ENCODE assay signal across 23 cellular contexts in genomic region chr11:75307058-75307457, GRCh38. TPM values are rescaled to one million over a fixed set of nuclear protein-coding genes. Genes with fewer than 3 reads are reported as not detected.
DNase-seq lines count a peak whose midpoint lies in the region; ATAC-seq and TF ChIP-seq lines count a peak whose summit lies in the region.
"Had no signal": no experiment of that assay in that cellular context is flagged by ENCODE, and none has a peak within 500 bp of the region (broad histone marks: within the 10 kb centered on the region; RNA-seq: fewer than 3 reads in every experiment).

No MANE protein-coding gene starts in this region.

- ATAC-seq in Right ventricle myocardium superior (ENCODE audit: poor library complexity) (no peak), Right ventricle myocardium inferior (no peak)

- H3K9me3 ChIP-seq in muscle layer of duodenum (ENCODE audit: control insufficient read depth in 1 of 2, low read length in 2 of 2) = no peaks in the 10 kb centered on the region
- H3K9me3 ChIP-seq: BE2C, HAP-1, SJSA1, vagina had no signal

- no peak overlapping the region for H3K4me3 ChIP-seq in dorsolateral prefrontal cortex
- H3K4me3 ChIP-seq in muscle layer of duodenum (ENCODE audit: low read depth in 1 of 2, low read length in 2 of 2) = no peak overlapping the region
- H3K4me3 ChIP-seq: HAP-1, SJSA1, vagina had no signal

- intact Hi-C loops in Right ventricle myocardium superior (cut with DNase I) (no loop called here), Right ventricle myocardium inferior (cut with DNase I) (no loop called here), dorsolateral prefrontal cortex (cut with DNase I) (no loop called here)

- TF ChIP-seq CTCF in dorsolateral prefrontal cortex (IDR thresholded peaks at IDR 0.05 in 54 of 56, conservative IDR thresholded peaks at IDR 0.05 in 2 of 56; ENCODE audit: low read depth in 1 of 56, partially characterized antibody in 56 of 56) = no peak

- no peaks in the 10 kb centered on the region for H3K36me3 ChIP-seq in muscle layer of duodenum (ENCODE audit: control insufficient read depth in 1 of 2, insufficient read depth in 2 of 2, low read length in 2 of 2)
- H3K36me3 ChIP-seq: HAP-1, SJSA1, vagina had no signal

- peak overlapping the region in 54 of 59 donors; percentile 2 to 100 (median 93) for H3K27ac ChIP-seq in dorsolateral prefrontal cortex
- peak overlapping the region; percentile 28 for H3K27ac ChIP-seq in muscle layer of duodenum (ENCODE audit: low read length)
- peak overlapping the region; percentile 99 for H3K27ac ChIP-seq in temporal lobe (ENCODE audit: low read depth, low read length)
- H3K27ac ChIP-seq: SJSA1, vagina had no signal

- H3K27me3 ChIP-seq in dorsolateral prefrontal cortex (no peaks in the 10 kb centered on the region), muscle layer of duodenum (ENCODE audit: low read depth, low read length) (no peaks in the 10 kb centered on the region)
- H3K27me3 ChIP-seq: BE2C, SJSA1, vagina had no signal

- peak; percentile 11 for DNase-seq in Right ventricle myocardium superior
- no peak for DNase-seq in Right ventricle myocardium inferior (ENCODE audit: missing footprints)
- DNase-seq in dorsolateral prefrontal cortex = no peak
- no peak for DNase-seq in NCI-H1694 treated with DMSO at 0.1 percent for 48 hours (lab: John Stamatoyannopoulos, UW)
- DNase-seq in NCI-H1417 treated with DMSO at 0.1 percent for 48 hours (lab: John Stamatoyannopoulos, UW) = no peak
- no peak for DNase-seq in activated CD4-positive, CD25-positive, alpha-beta regulatory T cell (lab: John Stamatoyannopoulos, UW)
- DNase-seq: activated gamma-delta T cell; BE2C; central memory CD4-positive, alpha-beta T cell; hippocampal formation; mammary epithelial cell; MV-4-11; naive B cell; NCI-H2029 treated with DMSO at 0.1 percent for 48 hours; NCI-H446; stimulated activated CD4-positive, alpha-beta T cell treated with anti-CD3 and anti-CD28 coated beads, Interleukin-2, amount 100 ng/mL, for 24 hours; stimulated activated naive CD4-positive, alpha-beta T cell; T-helper 2 cell had no signal

- peaks cover 3 to 47% of the 10 kb centered on the region in 2 donors for H3K4me1 ChIP-seq in muscle layer of duodenum (ENCODE audit: control insufficient read depth in 1 of 2, insufficient read depth in 2 of 2, low read length in 2 of 2)
- H3K4me1 ChIP-seq: HAP-1, SJSA1 had no signal

RNA-seq across cellular contexts. Expression of gene ARRB1, which starts 44.4 kb away (rescaled TPM):
- 24.6 TPM for total RNA-seq in Right ventricle myocardium superior
- 30.3 TPM for total RNA-seq in Right ventricle myocardium inferior
- 100 to 1,000 TPM; 117 to 225 (median 167) TPM for total RNA-seq in dorsolateral prefrontal cortex
- total RNA-seq in temporal lobe = 49.4 TPM

Comparison
In these comparisons a context has a peak if more than half of its experiments do, and no peak if none do; other contexts are left out.
1. H3K27ac ChIP-seq: peak in every context shown above with its lines; median percentile 99 in temporal lobe; 93 in dorsolateral prefrontal cortex; 28 in muscle layer of duodenum.